1 cellular context compared by ENCODE assay signal in the genomic region with DNA sequence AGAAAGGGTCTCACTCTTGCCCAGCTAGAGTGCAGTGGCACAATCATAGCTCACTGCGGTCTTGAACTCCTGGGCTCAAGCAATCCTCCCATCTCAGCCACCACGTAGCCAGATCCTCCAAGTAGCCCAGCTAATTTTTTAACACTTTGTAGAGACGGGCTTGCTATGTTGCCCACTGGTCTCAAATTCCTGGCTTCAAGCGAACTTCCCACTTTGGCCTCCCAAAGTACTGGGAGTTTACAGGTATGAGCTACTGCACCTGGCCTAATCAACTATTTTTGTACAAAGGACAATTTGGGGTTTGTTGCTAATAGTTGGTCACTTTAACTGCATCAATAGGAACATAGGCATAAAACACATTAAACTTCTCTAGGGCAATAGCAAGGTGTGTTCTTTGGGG.
TF ChIP-seq lines count a peak whose summit lies in the region.

No MANE protein-coding gene starts in this region.

TF ChIP-seq in HCT116, 20 proteins besides CTCF, POLR2A, EP300 and RAD21:
- TF ChIP-seq EGR1 (IDR thresholded peaks at IDR 0.05; ENCODE audit: low read depth): no peak
- TF ChIP-seq, protein P1, sequence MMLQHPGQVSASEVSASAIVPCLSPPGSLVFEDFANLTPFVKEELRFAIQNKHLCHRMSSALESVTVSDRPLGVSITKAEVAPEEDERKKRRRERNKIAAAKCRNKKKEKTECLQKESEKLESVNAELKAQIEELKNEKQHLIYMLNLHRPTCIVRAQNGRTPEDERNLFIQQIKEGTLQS (IDR thresholded peaks at IDR 0.05): no peak
- no peak for TF ChIP-seq ZFX (IDR thresholded peaks at IDR 0.05)
- TF ChIP-seq ZNF274 (IDR thresholded peaks at IDR 0.05; ENCODE audit: low read depth, low read length): no peak
- TF ChIP-seq, protein P2, sequence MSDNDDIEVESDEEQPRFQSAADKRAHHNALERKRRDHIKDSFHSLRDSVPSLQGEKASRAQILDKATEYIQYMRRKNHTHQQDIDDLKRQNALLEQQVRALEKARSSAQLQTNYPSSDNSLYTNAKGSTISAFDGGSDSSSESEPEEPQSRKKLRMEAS (IDR thresholded peaks at IDR 0.05): no peak
- TF ChIP-seq SIN3A (IDR thresholded peaks at IDR 0.05; ENCODE audit: low read depth): no peak
- no peak for TF ChIP-seq FOSL1 (IDR thresholded peaks at IDR 0.05; ENCODE audit: low read depth)
- no peak for TF ChIP-seq SP1 (IDR thresholded peaks at IDR 0.05; ENCODE audit: low read depth)
- no peak for TF ChIP-seq POLR2AphosphoS5 (IDR thresholded peaks at IDR 0.05; ENCODE audit: low read depth, low read length)
- no peak for TF ChIP-seq EZH2phosphoT487 (IDR thresholded peaks at IDR 0.05; ENCODE audit: borderline replicate concordance)
- TF ChIP-seq EZH2 (IDR thresholded peaks at IDR 0.05): no peak
- no peak for TF ChIP-seq SRF (IDR thresholded peaks at IDR 0.05; ENCODE audit: low read depth)
- TF ChIP-seq TCF7L2 (IDR thresholded peaks at IDR 0.05; ENCODE audit: borderline replicate concordance, extremely low read depth, insufficient read depth, insufficient read length): no peak
- no peak for TF ChIP-seq JUND (IDR thresholded peaks at IDR 0.05)
- TF ChIP-seq ELF1 (IDR thresholded peaks at IDR 0.05; ENCODE audit: borderline replicate concordance, low read depth): no peak
- TF ChIP-seq CEBPB (IDR thresholded peaks at IDR 0.05; ENCODE audit: low read depth): no peak
- TF ChIP-seq, protein P3, sequence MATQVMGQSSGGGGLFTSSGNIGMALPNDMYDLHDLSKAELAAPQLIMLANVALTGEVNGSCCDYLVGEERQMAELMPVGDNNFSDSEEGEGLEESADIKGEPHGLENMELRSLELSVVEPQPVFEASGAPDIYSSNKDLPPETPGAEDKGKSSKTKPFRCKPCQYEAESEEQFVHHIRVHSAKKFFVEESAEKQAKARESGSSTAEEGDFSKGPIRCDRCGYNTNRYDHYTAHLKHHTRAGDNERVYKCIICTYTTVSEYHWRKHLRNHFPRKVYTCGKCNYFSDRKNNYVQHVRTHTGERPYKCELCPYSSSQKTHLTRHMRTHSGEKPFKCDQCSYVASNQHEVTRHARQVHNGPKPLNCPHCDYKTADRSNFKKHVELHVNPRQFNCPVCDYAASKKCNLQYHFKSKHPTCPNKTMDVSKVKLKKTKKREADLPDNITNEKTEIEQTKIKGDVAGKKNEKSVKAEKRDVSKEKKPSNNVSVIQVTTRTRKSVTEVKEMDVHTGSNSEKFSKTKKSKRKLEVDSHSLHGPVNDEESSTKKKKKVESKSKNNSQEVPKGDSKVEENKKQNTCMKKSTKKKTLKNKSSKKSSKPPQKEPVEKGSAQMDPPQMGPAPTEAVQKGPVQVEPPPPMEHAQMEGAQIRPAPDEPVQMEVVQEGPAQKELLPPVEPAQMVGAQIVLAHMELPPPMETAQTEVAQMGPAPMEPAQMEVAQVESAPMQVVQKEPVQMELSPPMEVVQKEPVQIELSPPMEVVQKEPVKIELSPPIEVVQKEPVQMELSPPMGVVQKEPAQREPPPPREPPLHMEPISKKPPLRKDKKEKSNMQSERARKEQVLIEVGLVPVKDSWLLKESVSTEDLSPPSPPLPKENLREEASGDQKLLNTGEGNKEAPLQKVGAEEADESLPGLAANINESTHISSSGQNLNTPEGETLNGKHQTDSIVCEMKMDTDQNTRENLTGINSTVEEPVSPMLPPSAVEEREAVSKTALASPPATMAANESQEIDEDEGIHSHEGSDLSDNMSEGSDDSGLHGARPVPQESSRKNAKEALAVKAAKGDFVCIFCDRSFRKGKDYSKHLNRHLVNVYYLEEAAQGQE (IDR thresholded peaks at IDR 0.05; ENCODE audit: low read depth): no peak
- TF ChIP-seq CBX3 (IDR thresholded peaks at IDR 0.05; ENCODE audit: low read depth): no peak
- no peak for TF ChIP-seq YY1 (IDR thresholded peaks at IDR 0.05; ENCODE audit: extremely low read depth, insufficient replicate concordance, low read depth, low read length)
- TF ChIP-seq, protein P4, sequence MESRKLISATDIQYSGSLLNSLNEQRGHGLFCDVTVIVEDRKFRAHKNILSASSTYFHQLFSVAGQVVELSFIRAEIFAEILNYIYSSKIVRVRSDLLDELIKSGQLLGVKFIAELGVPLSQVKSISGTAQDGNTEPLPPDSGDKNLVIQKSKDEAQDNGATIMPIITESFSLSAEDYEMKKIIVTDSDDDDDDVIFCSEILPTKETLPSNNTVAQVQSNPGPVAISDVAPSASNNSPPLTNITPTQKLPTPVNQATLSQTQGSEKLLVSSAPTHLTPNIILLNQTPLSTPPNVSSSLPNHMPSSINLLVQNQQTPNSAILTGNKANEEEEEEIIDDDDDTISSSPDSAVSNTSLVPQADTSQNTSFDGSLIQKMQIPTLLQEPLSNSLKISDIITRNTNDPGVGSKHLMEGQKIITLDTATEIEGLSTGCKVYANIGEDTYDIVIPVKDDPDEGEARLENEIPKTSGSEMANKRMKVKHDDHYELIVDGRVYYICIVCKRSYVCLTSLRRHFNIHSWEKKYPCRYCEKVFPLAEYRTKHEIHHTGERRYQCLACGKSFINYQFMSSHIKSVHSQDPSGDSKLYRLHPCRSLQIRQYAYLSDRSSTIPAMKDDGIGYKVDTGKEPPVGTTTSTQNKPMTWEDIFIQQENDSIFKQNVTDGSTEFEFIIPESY (IDR thresholded peaks at IDR 0.05; ENCODE audit: extremely low read depth, insufficient replicate concordance, low read length): no peak
TF ChIP-seq in HCT116: peak in this region for 0.
